ENCODE assay signal across 18 cellular contexts in the genomic region with DNA sequence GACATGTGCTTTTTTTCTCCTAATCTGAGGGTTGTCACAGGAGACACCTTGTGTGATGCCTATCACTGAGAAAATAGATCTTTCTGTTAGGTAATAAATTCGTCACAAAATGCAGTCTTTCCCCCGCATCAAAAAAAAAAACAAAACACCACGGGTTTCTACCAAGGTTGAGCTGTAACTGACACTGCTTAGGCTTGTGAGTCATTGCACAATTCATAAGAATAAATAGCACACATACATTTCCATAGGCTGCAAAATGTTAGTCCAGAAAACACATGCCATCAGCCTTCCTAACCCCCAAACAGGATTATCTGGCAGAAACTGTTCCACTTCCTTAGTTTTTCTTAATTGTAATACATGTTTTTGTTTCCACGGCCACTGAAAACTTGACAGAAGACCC. TPM values are rescaled to one million over a fixed set of nuclear protein-coding genes. Genes with fewer than 3 reads are reported as not detected.
DNase-seq lines count a peak whose midpoint lies in the region; ATAC-seq and TF ChIP-seq lines count a peak whose summit lies in the region.
"Had no signal": no experiment of that assay in that cellular context is flagged by ENCODE, and none has a peak within 500 bp of the region (broad histone marks: within the 10 kb centered on the region; RNA-seq: fewer than 3 reads in every experiment).

No MANE protein-coding gene starts in this region.

- no peaks in the 10 kb centered on the region for H3F3A ChIP-seq in Loucy (ENCODE audit: low read depth)

- H3K79me2 ChIP-seq in Loucy (ENCODE audit: insufficient read depth, low read length), result no peaks in the 10 kb centered on the region

- H3K27ac ChIP-seq in spleen, result no peak overlapping the region
- H3K27ac ChIP-seq: C4-2B, Peyer's patch had no signal

- no peak overlapping the region for H3K27ac Mint-ChIP-seq in activated CD8-positive, alpha-beta T cell treated with anti-CD3 and anti-CD28 coated beads, Interleukin-2, amount 10 ng/mL, durations not matched to agents 7 days and 5 days
- no peak overlapping the region for H3K27ac Mint-ChIP-seq in activated CD8-positive, alpha-beta T cell treated with anti-CD3 and anti-CD28 coated beads for 36 hours
- peak overlapping the region; percentile 4 for H3K27ac Mint-ChIP-seq in stimulated activated memory B cell treated with anti-CD40 and anti-IgM and Interleukin-4, amounts not matched to agents 10 μg/mL and 1 μg/mL and 100 μg/mL, for 72 hours

- H4K20me1 ChIP-seq in Loucy (ENCODE audit: insufficient read depth, low read length, poor library complexity, severe bottlenecking), result no peaks in the 10 kb centered on the region

- H3K4me3 ChIP-seq in Loucy (ENCODE audit: low read length, poor library complexity, severe bottlenecking), result no peak overlapping the region
- no peak overlapping the region for H3K4me3 ChIP-seq in choroid plexus epithelial cell (ENCODE audit: low read depth, low read length)
- H3K4me3 ChIP-seq in spleen, result no peak overlapping the region
- H3K4me3 ChIP-seq: Peyer's patch had no signal

- H3K27me3 Mint-ChIP-seq in activated CD8-positive, alpha-beta T cell treated with anti-CD3 and anti-CD28 coated beads, Interleukin-2, amount 10 ng/mL, durations not matched to agents 7 days and 5 days (ENCODE audit: low read depth), result peaks cover 64% of the 10 kb centered on the region
- peaks cover 53% of the 10 kb centered on the region for H3K27me3 Mint-ChIP-seq in activated CD8-positive, alpha-beta T cell treated with anti-CD3 and anti-CD28 coated beads for 36 hours
- H3K27me3 Mint-ChIP-seq in stimulated activated memory B cell treated with anti-CD40 and anti-IgM and Interleukin-4, amounts not matched to agents 10 μg/mL and 1 μg/mL and 100 μg/mL, for 72 hours, result no peaks in the 10 kb centered on the region

- no peaks in the 10 kb centered on the region for H3K9me3 ChIP-seq in Loucy (ENCODE audit: insufficient read depth, low read depth, low read length)
- no peaks in the 10 kb centered on the region for H3K9me3 ChIP-seq in spleen
- H3K9me3 ChIP-seq: Peyer's patch had no signal

- no peaks in the 10 kb centered on the region for H3K9me2 ChIP-seq in Loucy (replicated peaks; ENCODE audit: low read depth, low read length)

- H3K4me1 ChIP-seq in Loucy (ENCODE audit: insufficient read depth, low read length, poor library complexity, severe bottlenecking) (peaks cover 28% of the 10 kb centered on the region), spleen (peaks cover 0 to 26% (median under 1%) of the 10 kb centered on the region in 6 donors)
- H3K4me1 ChIP-seq: Peyer's patch had no signal

- no peaks in the 10 kb centered on the region for H3K9me3 Mint-ChIP-seq in activated CD8-positive, alpha-beta T cell treated with anti-CD3 and anti-CD28 coated beads, Interleukin-2, amount 10 ng/mL, durations not matched to agents 7 days and 5 days (ENCODE audit: insufficient read depth)
- no peaks in the 10 kb centered on the region for H3K9me3 Mint-ChIP-seq in activated CD8-positive, alpha-beta T cell treated with anti-CD3 and anti-CD28 coated beads for 36 hours
- no peaks in the 10 kb centered on the region for H3K9me3 Mint-ChIP-seq in stimulated activated memory B cell treated with anti-CD40 and anti-IgM and Interleukin-4, amounts not matched to agents 10 μg/mL and 1 μg/mL and 100 μg/mL, for 72 hours

- no peak overlapping the region for H3K4me3 Mint-ChIP-seq in activated CD8-positive, alpha-beta T cell treated with anti-CD3 and anti-CD28 coated beads, Interleukin-2, amount 10 ng/mL, durations not matched to agents 7 days and 5 days
- no peak overlapping the region for H3K4me3 Mint-ChIP-seq in activated CD8-positive, alpha-beta T cell treated with anti-CD3 and anti-CD28 coated beads for 36 hours
- H3K4me3 Mint-ChIP-seq in stimulated activated memory B cell treated with anti-CD40 and anti-IgM and Interleukin-4, amounts not matched to agents 10 μg/mL and 1 μg/mL and 100 μg/mL, for 72 hours, result no peak overlapping the region

- no peaks in the 10 kb centered on the region for H3K27me3 ChIP-seq in Loucy (ENCODE audit: insufficient read depth, low read length, poor library complexity, severe bottlenecking)
- peaks cover 0 to 77% (median 15%) of the 10 kb centered on the region in 7 donors for H3K27me3 ChIP-seq in spleen (replicated peaks in 1 of 7)

- no peak for ATAC-seq in activated CD8-positive, alpha-beta T cell treated with anti-CD3 and anti-CD28 coated beads, Interleukin-2, amount 10 ng/mL, durations not matched to agents 7 days and 5 days
- ATAC-seq in activated CD8-positive, alpha-beta T cell treated with anti-CD3 and anti-CD28 coated beads for 36 hours, result no peak
- ATAC-seq in stimulated activated memory B cell treated with anti-CD40 and anti-IgM and Interleukin-4, amounts not matched to agents 10 μg/mL and 1 μg/mL and 100 μg/mL, for 72 hours, result no peak
- ATAC-seq in HG02623 (IDR thresholded peaks at IDR 0.05; ENCODE audit: unreplicated experiment), result no peak

- CTCF ChIA-PET in activated CD8-positive, alpha-beta T cell treated with anti-CD3 and anti-CD28 coated beads, Interleukin-2, amount 10 ng/mL, durations not matched to agents 7 days and 5 days (lab: Charles Lee), result no interaction called here
- CTCF ChIA-PET in activated CD8-positive, alpha-beta T cell treated with anti-CD3 and anti-CD28 coated beads for 36 hours (lab: Charles Lee), result no interaction called here

- WGBS in spleen, 5 donors, result 27 to 38% (median 34%) methylated on average over 4 of the region's 4 CpGs

- no peak overlapping the region for H3K4me2 ChIP-seq in Loucy (ENCODE audit: low read depth, low read length, poor library complexity, severe bottlenecking)

- peak overlapping the region; percentile 51; the same call in 1 of the 2 replicates for H2AFZ ChIP-seq in Loucy (ENCODE audit: low read length)

- no peak overlapping the region for H3K9ac ChIP-seq in Loucy (ENCODE audit: low read depth, low read length, poor library complexity, severe bottlenecking)

- intact Hi-C loops in activated CD8-positive, alpha-beta T cell treated with anti-CD3 and anti-CD28 coated beads for 36 hours (cut with micrococcal nuclease), result no loop called here
- intact Hi-C loops in spleen (cut with DNase I; ENCODE audit: low total_unique reads), result no loop called here

- no peaks in the 10 kb centered on the region for H3K36me3 ChIP-seq in Loucy (ENCODE audit: insufficient read depth, low read length)
- no peaks in the 10 kb centered on the region for H3K36me3 ChIP-seq in spleen
- H3K36me3 ChIP-seq: Peyer's patch had no signal

- peak; percentile 10 for DNase-seq in activated CD8-positive, alpha-beta T cell treated with anti-CD3 and anti-CD28 coated beads, Interleukin-2, amount 10 ng/mL, durations not matched to agents 7 days and 5 days
- DNase-seq in activated CD8-positive, alpha-beta T cell treated with anti-CD3 and anti-CD28 coated beads for 36 hours, result no peak
- DNase-seq in choroid plexus epithelial cell (ENCODE audit: low read depth) (peak; percentile 6), spleen (no peak), superior temporal gyrus (ENCODE audit: extremely low spot score) (no peak)
- DNase-seq: DMS79 treated with DMSO at 0.1 percent for 48 hours, GF-D8, H7, NCI-H1105, NCI-H1694 treated with DMSO at 0.1 percent for 48 hours, NCI-H446, NCI-H748 treated with DMSO at 0.1 percent for 48 hours, Peyer's patch, SHP77 had no signal

- no peak for TF ChIP-seq POLR2A in spleen (IDR thresholded peaks at IDR 0.05)

- peaks cover 42% of the 10 kb centered on the region for H3K4me1 Mint-ChIP-seq in activated CD8-positive, alpha-beta T cell treated with anti-CD3 and anti-CD28 coated beads, Interleukin-2, amount 10 ng/mL, durations not matched to agents 7 days and 5 days (ENCODE audit: low read depth)
- peaks cover 29% of the 10 kb centered on the region for H3K4me1 Mint-ChIP-seq in activated CD8-positive, alpha-beta T cell treated with anti-CD3 and anti-CD28 coated beads for 36 hours (ENCODE audit: low read depth)
- H3K4me1 Mint-ChIP-seq in stimulated activated memory B cell treated with anti-CD40 and anti-IgM and Interleukin-4, amounts not matched to agents 10 μg/mL and 1 μg/mL and 100 μg/mL, for 72 hours, result peaks cover 46% of the 10 kb centered on the region

- no peaks in the 10 kb centered on the region for H3K36me3 Mint-ChIP-seq in activated CD8-positive, alpha-beta T cell treated with anti-CD3 and anti-CD28 coated beads, Interleukin-2, amount 10 ng/mL, durations not matched to agents 7 days and 5 days (ENCODE audit: low read depth)
- no peaks in the 10 kb centered on the region for H3K36me3 Mint-ChIP-seq in activated CD8-positive, alpha-beta T cell treated with anti-CD3 and anti-CD28 coated beads for 36 hours (ENCODE audit: low read depth)
- peaks cover 3% of the 10 kb centered on the region for H3K36me3 Mint-ChIP-seq in stimulated activated memory B cell treated with anti-CD40 and anti-IgM and Interleukin-4, amounts not matched to agents 10 μg/mL and 1 μg/mL and 100 μg/mL, for 72 hours

- POLR2A ChIA-PET in activated CD8-positive, alpha-beta T cell treated with anti-CD3 and anti-CD28 coated beads, Interleukin-2, amount 10 ng/mL, durations not matched to agents 7 days and 5 days (lab: Charles Lee), result no interaction called here
- POLR2A ChIA-PET in activated CD8-positive, alpha-beta T cell treated with anti-CD3 and anti-CD28 coated beads for 36 hours (lab: Charles Lee), result no interaction called here

- TF ChIP-seq CTCF in activated CD8-positive, alpha-beta T cell treated with anti-CD3 and anti-CD28 coated beads for 36 hours (IDR thresholded peaks at IDR 0.05), result no peak
- TF ChIP-seq CTCF in Loucy (conservative IDR thresholded peaks at IDR 0.05; ENCODE audit: low read length), result no peak
- TF ChIP-seq CTCF in choroid plexus epithelial cell (conservative IDR thresholded peaks at IDR 0.05; ENCODE audit: low read depth, low read length), result no peak
- TF ChIP-seq CTCF in spleen (IDR thresholded peaks at IDR 0.05 in 8 of 11, conservative IDR thresholded peaks at IDR 0.05 in 3 of 11), result no peak

RNA-seq across cellular contexts. Expression of gene TMEM163, which starts 6.5 kb away (rescaled TPM):
- under 1 TPM in 1 of 2 experiments, not detected in 1; 0.23 TPM for total RNA-seq in activated CD8-positive, alpha-beta T cell treated with anti-CD3 and anti-CD28 coated beads, Interleukin-2, amount 10 ng/mL, durations not matched to agents 7 days and 5 days
- total RNA-seq in activated CD8-positive, alpha-beta T cell treated with anti-CD3 and anti-CD28 coated beads for 36 hours, result not detected
- total RNA-seq in spleen, result 1 to 10 TPM; 2.4 to 4.5 (median 3.3) TPM
- 10 to 100 TPM in 2 of 3 donors, 1 to 10 TPM in 1; 6.3 to 12.5 (median 10.1) TPM for polyA plus RNA-seq in spleen

Comparison
In these comparisons a context has a peak if more than half of its experiments do, and no peak if none do; other contexts are left out.
1. DNase-seq: peak in activated CD8-positive, alpha-beta T cell treated with anti-CD3 and anti-CD28 coated beads, Interleukin-2, amount 10 ng/mL, durations not matched to agents 7 days and 5 days (single experiment) and choroid plexus epithelial cell (single experiment); none in activated CD8-positive, alpha-beta T cell treated with anti-CD3 and anti-CD28 coated beads for 36 hours (single experiment), spleen (single experiment) and superior temporal gyrus (single experiment).